In the genomic region with DNA sequence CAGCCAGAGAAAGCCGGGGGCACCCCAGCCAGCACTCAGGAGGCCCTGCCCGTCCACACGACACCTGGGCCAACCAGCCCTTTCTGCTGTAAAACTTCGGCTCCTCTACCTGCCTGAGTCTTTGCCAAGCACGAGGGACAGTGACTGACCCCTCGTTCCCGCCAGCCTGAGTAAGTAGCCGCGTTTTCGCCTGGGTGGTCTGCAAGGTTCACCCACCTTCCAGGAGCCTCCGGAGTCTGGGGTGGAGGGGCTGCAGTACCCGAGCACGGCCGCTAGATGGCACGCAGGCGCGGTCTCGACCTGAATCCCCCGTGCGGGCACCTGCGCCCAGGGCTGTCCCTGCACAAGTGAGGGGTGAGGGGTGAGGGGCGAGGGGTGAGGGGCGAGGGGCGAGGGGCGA, we compare ENCODE assay signal across 8 cellular contexts.
A peak's percentile ranks its signal among the peaks of the same experiment; 100 is the strongest.
DNase-seq lines count a peak whose midpoint lies in the region; ATAC-seq and TF ChIP-seq lines count a peak whose summit lies in the region.

No MANE protein-coding gene starts in this region.

- TF ChIP-seq POLR2A in heart left ventricle (IDR thresholded peaks at IDR 0.05): no peak

- H3K4me3 ChIP-seq in heart left ventricle: no peak overlapping the region

- H3K27ac Mint-ChIP-seq in activated CD4-positive, alpha-beta T cell treated with anti-CD3 and anti-CD28 coated beads, Interleukin-2, amount 10 ng/mL, durations not matched to agents 7 days and 5 days: no peak overlapping the region

- no peaks in the 10 kb centered on the region for H3K36me3 Mint-ChIP-seq in activated CD4-positive, alpha-beta T cell treated with anti-CD3 and anti-CD28 coated beads, Interleukin-2, amount 10 ng/mL, durations not matched to agents 7 days and 5 days (ENCODE audit: low read depth)

- no peaks in the 10 kb centered on the region for H3K4me1 Mint-ChIP-seq in activated CD4-positive, alpha-beta T cell treated with anti-CD3 and anti-CD28 coated beads, Interleukin-2, amount 10 ng/mL, durations not matched to agents 7 days and 5 days

- peaks cover 0 to 13% (median 0%) of the 10 kb centered on the region in 12 donors for H3K9me3 ChIP-seq in heart left ventricle

- H3K27me3 ChIP-seq in heart left ventricle: peaks cover 0 to 23% (median 0%) of the 10 kb centered on the region in 9 donors
- H3K27me3 ChIP-seq in foreskin keratinocyte: no peaks in the 10 kb centered on the region

- no peak overlapping the region for H3K27ac ChIP-seq in heart left ventricle
- no peak overlapping the region for H3K27ac ChIP-seq in foreskin keratinocyte

- POLR2A ChIA-PET in activated CD4-positive, alpha-beta T cell treated with anti-CD3 and anti-CD28 coated beads, Interleukin-2, amount 10 ng/mL, durations not matched to agents 7 days and 5 days (lab: Charles Lee): no interaction called here

- H3K27me3 Mint-ChIP-seq in activated CD4-positive, alpha-beta T cell treated with anti-CD3 and anti-CD28 coated beads, Interleukin-2, amount 10 ng/mL, durations not matched to agents 7 days and 5 days: no peaks in the 10 kb centered on the region

- intact Hi-C loops in heart left ventricle (cut with DNase I) (no loop called here), cardiac septum (cut with DNase I) (no loop called here)

- H3K4me3 Mint-ChIP-seq in activated CD4-positive, alpha-beta T cell treated with anti-CD3 and anti-CD28 coated beads, Interleukin-2, amount 10 ng/mL, durations not matched to agents 7 days and 5 days: no peak overlapping the region

- H3K4me1 ChIP-seq in heart left ventricle: no peaks in the 10 kb centered on the region
- H3K4me1 ChIP-seq in foreskin keratinocyte: no peaks in the 10 kb centered on the region

- CTCF ChIA-PET in activated CD4-positive, alpha-beta T cell treated with anti-CD3 and anti-CD28 coated beads, Interleukin-2, amount 10 ng/mL, durations not matched to agents 7 days and 5 days (lab: Charles Lee): no interaction called here

- peaks cover 8% of the 10 kb centered on the region for H3K9me3 Mint-ChIP-seq in activated CD4-positive, alpha-beta T cell treated with anti-CD3 and anti-CD28 coated beads, Interleukin-2, amount 10 ng/mL, durations not matched to agents 7 days and 5 days

- peak in 1 of 4 donors; percentile 42 for ATAC-seq in heart left ventricle
- ATAC-seq in foreskin keratinocyte: no peak
- ATAC-seq in GM18517 (IDR thresholded peaks at IDR 0.05; ENCODE audit: unreplicated experiment): no peak
- ATAC-seq in HG03439 (IDR thresholded peaks at IDR 0.05; ENCODE audit: unreplicated experiment): no peak

- no peaks in the 10 kb centered on the region for H3K36me3 ChIP-seq in heart left ventricle

- TF ChIP-seq CTCF in heart left ventricle (IDR thresholded peaks at IDR 0.05) (peak; percentile 46 to 71 (median 59)), foreskin keratinocyte (conservative IDR thresholded peaks at IDR 0.05) (peak; percentile 11)

- no peak for DNase-seq in heart left ventricle
- DNase-seq in cardiac septum (ENCODE audit: low spot score): no peak
- DNase-seq in activated CD4-positive, alpha-beta T cell treated with anti-CD3 and anti-CD28 coated beads, Interleukin-2, amount 10 ng/mL, durations not matched to agents 7 days and 5 days: peak; percentile 11
- DNase-seq in foreskin keratinocyte: no peak
- DNase-seq in stimulated activated CD8-positive, alpha-beta memory T cell treated with anti-CD3 and anti-CD28 coated beads, Interleukin-4, amount 100 ng/mL, for 24 hours (ENCODE audit: low read depth): peak; percentile 13
- DNase-seq in epidermal melanocyte (ENCODE audit: insufficient read length, low spot score): no peak

- 7 to 81% (median 24%) methylated on average over 3 to 25 of the region's 25 CpGs for WGBS in heart left ventricle, 4 donors

Comparison
In these comparisons a context has a peak if more than half of its experiments do, and no peak if none do; other contexts are left out.
1. DNase-seq: peak in activated CD4-positive, alpha-beta T cell treated with anti-CD3 and anti-CD28 coated beads, Interleukin-2, amount 10 ng/mL, durations not matched to agents 7 days and 5 days (single experiment) and stimulated activated CD8-positive, alpha-beta memory T cell treated with anti-CD3 and anti-CD28 coated beads, Interleukin-4, amount 100 ng/mL, for 24 hours (single experiment); none in heart left ventricle (0 of 5), cardiac septum (single experiment), foreskin keratinocyte (0 of 2) and epidermal melanocyte (single experiment).